In genomic region chr12:11743748-11744147, GRCh38 we compare ENCODE assay signal across 17 cellular contexts.
DNase-seq lines count a peak whose midpoint lies in the region; FAIRE-seq and TF ChIP-seq lines count a peak whose summit lies in the region.
"Had no signal": no experiment of that assay in that cellular context is flagged by ENCODE, and none has a peak within 500 bp of the region (broad histone marks: within the 10 kb centered on the region; RNA-seq: fewer than 3 reads in every experiment).

No MANE protein-coding gene starts in this region.

- no peaks in the 10 kb centered on the region for H3K27me3 Mint-ChIP-seq in mesothelial cell of epicardium (ENCODE audit: low read depth)
- H3K27me3 Mint-ChIP-seq: activated CD4-positive, alpha-beta memory T cell treated with anti-CD3 and anti-CD28 coated beads for 36 hours had no signal

- H2BK15ac ChIP-seq in H1 (ENCODE audit: low read length) = no peak overlapping the region

- H4K91ac ChIP-seq in H1 (replicated peaks; ENCODE audit: insufficient read length, low read length) = no peak overlapping the region

- DNase-seq in HL-60 (ENCODE audit: low read depth in 1 of 2, low spot score in 1 of 2) (no peak), H1 (ENCODE audit: low read depth in 1 of 2, low spot score in 2 of 2) (no peak), mesothelial cell of epicardium (ENCODE audit: low spot score in 2 of 2, unreplicated experiment in 2 of 2) (no peak), OCI-M1 (lab: John Stamatoyannopoulos, UW) (no peak), RKO (ENCODE audit: low spot score) (no peak), SW 1271 (lab: John Stamatoyannopoulos, UW) (no peak), GM20000 (ENCODE audit: low spot score) (no peak)
- DNase-seq: activated CD4-positive, alpha-beta memory T cell treated with anti-CD3 and anti-CD28 coated beads for 36 hours; Caco-2; erythroblast; Karpas-422; left cardiac atrium; NCI-H446; PC-9 had no signal

- H2BK120ac ChIP-seq in H1 (replicated peaks; ENCODE audit: low read depth, low read length) = no peak overlapping the region

- TF ChIP-seq EP300 in H1 (IDR thresholded peaks at IDR 0.05; ENCODE audit: borderline replicate concordance in 1 of 2, low read depth in 2 of 2, low read length in 2 of 2) = no peak

- FAIRE-seq in H1 (lab: Jason Lieb, UNC) = peak; percentile 78

- H2BK20ac ChIP-seq in H1 (ENCODE audit: low read length) = peak overlapping the region; percentile 67

- no peaks in the 10 kb centered on the region for H3K36me3 Mint-ChIP-seq in mesothelial cell of epicardium

- H3K18ac ChIP-seq in H1 (ENCODE audit: extremely low read depth, low read length) = 0 out of 2 replicates have a peak overlapping the region, but pooled peaks have one; percentile 15

- no peak overlapping the region for H2AFZ ChIP-seq in H1 (ENCODE audit: low read length)
- H2AFZ ChIP-seq: PC-9 had no signal

- no peaks in the 10 kb centered on the region for H3K23me2 ChIP-seq in H1 (ENCODE audit: low read depth, low read length)

- no peak overlapping the region for H4K5ac ChIP-seq in H1 (ENCODE audit: insufficient read length, low read depth, low read length)

- peaks cover 0 to 77% (median 10%) of the 10 kb centered on the region in 11 experiments; a peak in 11 of 22 replicates for H4K20me1 ChIP-seq in BLaER1 treated with 17β-estradiol and CSF1 and Interleukin-3, amounts not matched to agents 10 nM and 100 nM
- H4K20me1 ChIP-seq in H1 (replicated peaks in 1 of 2; ENCODE audit: control insufficient read depth in 1 of 2, insufficient read depth in 2 of 2, low read length in 2 of 2) = no peaks in the 10 kb centered on the region

- no peak overlapping the region for H3K4me3 ChIP-seq in BLaER1 treated with 17β-estradiol and CSF1 and Interleukin-3, amounts not matched to agents 10 nM and 100 nM
- H3K4me3 ChIP-seq in HL-60 (replicated peaks; ENCODE audit: insufficient read depth, low read length) (no peak overlapping the region), H1 (ENCODE audit: extremely low read depth in 1 of 4, insufficient read depth in 2 of 4, low read depth in 3 of 4, low read length in 4 of 4) (peak overlapping the region in 2 of 4 experiments; percentile 15 to 17; a peak in 2 of 8 replicates)
- H3K4me3 ChIP-seq: PC-9, prostate gland had no signal

- peaks cover 0 to 14% of the 10 kb centered on the region in 2 experiments; a peak in 3 of 4 replicates for H3K79me2 ChIP-seq in H1 (ENCODE audit: control insufficient read depth in 1 of 2, insufficient read depth in 2 of 2, low read length in 2 of 2)

- H2BK5ac ChIP-seq in H1 (ENCODE audit: low read depth, low read length) = no peak overlapping the region

- TF ChIP-seq RAD21 in H1 (IDR thresholded peaks at IDR 0.05 in 1 of 2, conservative IDR thresholded peaks at IDR 0.05 in 1 of 2; ENCODE audit: low read depth in 2 of 2, low read length in 2 of 2) = peak in 1 of 2 experiments; percentile 16; a peak in 1 of 4 replicates

- H3K4me2 ChIP-seq in BLaER1 treated with 17β-estradiol and CSF1 and Interleukin-3, amounts not matched to agents 10 nM and 100 nM = peak overlapping the region; percentile 13 to 96 (median 46); a peak in 18 of 22 replicates
- H3K4me2 ChIP-seq in H1 (ENCODE audit: insufficient read depth in 1 of 2, low read depth in 2 of 2, low read length in 2 of 2) = peak overlapping the region; percentile 36 to 57; a peak in 3 of 4 replicates
- H3K4me2 ChIP-seq: PC-9 had no signal

- no peaks in the 10 kb centered on the region for H3K9me3 Mint-ChIP-seq in mesothelial cell of epicardium
- H3K9me3 Mint-ChIP-seq: activated CD4-positive, alpha-beta memory T cell treated with anti-CD3 and anti-CD28 coated beads for 36 hours; activated T-helper 2 cell treated with anti-CD3 and anti-CD28 coated beads, Interferon-gamma antibody, Interleukin-2, Interleukin-4, amounts not matched to agents 10 μg/mL and 5 μg/mL and 100 μg/mL, durations not matched to agents 14 hours and 24 hours and 36 hours had no signal

- H2BK12ac ChIP-seq in H1 (ENCODE audit: low read depth, low read length) = 0 out of 2 replicates have a peak overlapping the region, but pooled peaks have one; percentile 14

- H3K4ac ChIP-seq in H1 (replicated peaks; ENCODE audit: insufficient read length, low read depth, low read length) = no peak overlapping the region

- no peak for TF ChIP-seq POLR2A in H1 (IDR thresholded peaks at IDR 0.05; ENCODE audit: control extremely low read depth in 1 of 2, low read depth in 2 of 2, low read length in 2 of 2)

- no peak overlapping the region for H3K4me3 Mint-ChIP-seq in mesothelial cell of epicardium
- H3K4me3 Mint-ChIP-seq: activated CD4-positive, alpha-beta memory T cell treated with anti-CD3 and anti-CD28 coated beads for 36 hours had no signal

- peaks cover 13 to 90% (median 37%) of the 10 kb centered on the region in 11 experiments; a peak in 19 of 22 replicates for H3K36me3 ChIP-seq in BLaER1 treated with 17β-estradiol and CSF1 and Interleukin-3, amounts not matched to agents 10 nM and 100 nM
- H3K36me3 ChIP-seq in H1 (ENCODE audit: control insufficient read depth in 2 of 4, insufficient read depth in 4 of 4, low read length in 3 of 4) = no peaks in the 10 kb centered on the region
- H3K36me3 ChIP-seq: prostate gland had no signal

- H2AK5ac ChIP-seq in H1 (ENCODE audit: low read depth, low read length) = no peak overlapping the region

- H3K14ac ChIP-seq in H1 (ENCODE audit: insufficient read length) = no peak overlapping the region

- peaks cover 26% of the 10 kb centered on the region for H3K4me1 Mint-ChIP-seq in mesothelial cell of epicardium

- POLR2A ChIA-PET in H1 (lab: Charles Lee; ENCODE audit: partially characterized antibody) = interaction anchor here (0.7 to 2.1 kb wide), 9 partner anchors 8 to 139 kb away, joined by 3 to 7 read pairs (median 3); no protein-coding TSS in a partner anchor

- no peak overlapping the region for H3K56ac ChIP-seq in H1 (replicated peaks; ENCODE audit: insufficient read length, low read depth, low read length)

- TF ChIP-seq CTCF in HL-60 (IDR thresholded peaks at IDR 0.05; ENCODE audit: insufficient read depth, low read length) (no peak), H1 (IDR thresholded peaks at IDR 0.05; ENCODE audit: control extremely low read depth in 1 of 3, insufficient read depth in 1 of 3, low read depth in 1 of 3, low read length in 3 of 3) (no peak), mesothelial cell of epicardium (IDR thresholded peaks at IDR 0.05; ENCODE audit: unreplicated experiment) (no peak), GM20000 (IDR thresholded peaks at IDR 0.05; ENCODE audit: extremely low read depth, missing control alignments) (no peak)

- 19% methylated on average over 8 of the region's 8 CpGs; no CpG with 5 or more reads in 1 of the 2 experiments for WGBS in H1 (ENCODE audit: extremely low coverage in 1 of 2, insufficient coverage in 1 of 2, insufficient read length in 1 of 2, insufficient replicate concordance in 2 of 2, low coverage in 1 of 2, low lambda C conversion rate in 2 of 2, missing lambda C conversion rate in 1 of 2), 2 experiments

- H3K9me3 ChIP-seq in BLaER1 treated with 17β-estradiol and CSF1 and Interleukin-3, amounts not matched to agents 10 nM and 100 nM (replicated peaks in 1 of 11) = peaks cover 0 to 8% (median 0%) of the 10 kb centered on the region in 11 experiments; a peak in 2 of 22 replicates
- H3K9me3 ChIP-seq in H1 (ENCODE audit: insufficient read depth in 2 of 2, low read depth in 1 of 2, low read length in 1 of 2) = no peaks in the 10 kb centered on the region
- H3K9me3 ChIP-seq: Caco-2, prostate gland had no signal

- peak overlapping the region; percentile 8 to 99 (median 95); a peak in 18 of 22 replicates for H3K27ac ChIP-seq in BLaER1 treated with 17β-estradiol and CSF1 and Interleukin-3, amounts not matched to agents 10 nM and 100 nM
- peak overlapping the region; percentile 27; the same call in 1 of the 2 replicates for H3K27ac ChIP-seq in HL-60 (replicated peaks)
- H3K27ac ChIP-seq in H1 (ENCODE audit: low read depth, low read length) = no peak overlapping the region
- H3K27ac ChIP-seq: PC-9, prostate gland had no signal

- peak overlapping the region; percentile 15 for H3K27ac Mint-ChIP-seq in mesothelial cell of epicardium
- H3K27ac Mint-ChIP-seq: activated CD4-positive, alpha-beta memory T cell treated with anti-CD3 and anti-CD28 coated beads for 36 hours; activated T-helper 2 cell treated with anti-CD3 and anti-CD28 coated beads, Interferon-gamma antibody, Interleukin-2, Interleukin-4, amounts not matched to agents 10 μg/mL and 5 μg/mL and 100 μg/mL, durations not matched to agents 14 hours and 24 hours and 36 hours had no signal

- no peak overlapping the region for H3K23ac ChIP-seq in H1 (ENCODE audit: insufficient read length)

- CTCF ChIA-PET in H1 (lab: Charles Lee; ENCODE audit: partially characterized antibody) = interaction anchor here (0.6 to 3.6 kb wide), 11 partner anchors 9 to 293 kb away, joined by 3 to 22 read pairs (median 5); no protein-coding TSS in a partner anchor

- H3K27me3 ChIP-seq in BLaER1 treated with 17β-estradiol and CSF1 and Interleukin-3, amounts not matched to agents 10 nM and 100 nM = no peaks in the 10 kb centered on the region
- H3K27me3 ChIP-seq in HL-60 (ENCODE audit: insufficient read depth, poor library complexity, severe bottlenecking) (no peaks in the 10 kb centered on the region), H1 (replicated peaks in 1 of 4; ENCODE audit: control insufficient read depth in 3 of 4, extremely low read depth in 1 of 4, insufficient read depth in 3 of 4, low read length in 3 of 4) (no peaks in the 10 kb centered on the region)

- no peaks in the 10 kb centered on the region; the same call in 1 of the 2 replicates for H3K79me1 ChIP-seq in H1 (ENCODE audit: low read depth, low read length)

- peaks cover 62 to 98% (median 86%) of the 10 kb centered on the region in 10 experiments for H3K4me1 ChIP-seq in BLaER1 treated with 17β-estradiol and CSF1 and Interleukin-3, amounts not matched to agents 10 nM and 100 nM
- H3K4me1 ChIP-seq in H1 (replicated peaks in 1 of 4; ENCODE audit: control insufficient read depth in 3 of 4, insufficient read depth in 4 of 4, low read length in 3 of 4) = peaks cover 12 to 26% (median 15%) of the 10 kb centered on the region in 4 experiments; a peak in 5 of 7 replicates
- H3K4me1 ChIP-seq: Caco-2, prostate gland had no signal

- H4K8ac ChIP-seq in H1 (ENCODE audit: extremely low read depth, insufficient read depth, low read length) = no peak overlapping the region

- H3K9ac ChIP-seq in BLaER1 treated with 17β-estradiol and CSF1 and Interleukin-3, amounts not matched to agents 10 nM and 100 nM = peak overlapping the region in 8 of 11 experiments; percentile 7 to 39 (median 24); a peak in 7 of 22 replicates
- H3K9ac ChIP-seq in H1 (replicated peaks in 1 of 4; ENCODE audit: extremely low read depth in 1 of 4, low read depth in 3 of 4, low read length in 3 of 4) = no peak overlapping the region; a peak in 1 of 7 replicates

TF ChIP-seq in H1, 55 proteins besides CTCF, POLR2A, EP300 and RAD21 (continues in another document):
- TF ChIP-seq SUZ12 (IDR thresholded peaks at IDR 0.05; ENCODE audit: low read length) = no peak
- no peak for TF ChIP-seq KDM1A (IDR thresholded peaks at IDR 0.05; ENCODE audit: borderline replicate concordance, low read length)
- no peak for TF ChIP-seq SIN3A (conservative IDR thresholded peaks at IDR 0.05 in 1 of 2, IDR thresholded peaks at IDR 0.05 in 1 of 2; ENCODE audit: low read depth in 1 of 2, low read length in 2 of 2)
- no peak for TF ChIP-seq GTF2F1 (IDR thresholded peaks at IDR 0.05; ENCODE audit: borderline replicate concordance, low read depth, low read length)
- TF ChIP-seq ASH2L (IDR thresholded peaks at IDR 0.05; ENCODE audit: low read length) = peak; percentile 51

Comparison
In these comparisons a context has a peak if more than half of its experiments do, and no peak if none do; other contexts are left out.
1. H3K9ac ChIP-seq: peak in BLaER1 treated with 17β-estradiol and CSF1 and Interleukin-3, amounts not matched to agents 10 nM and 100 nM (8 of 11); none in H1 (0 of 4).